18 cellular contexts compared by ENCODE assay signal in genomic region chr20:820328-820953, GRCh38. TPM values are rescaled to one million over a fixed set of nuclear protein-coding genes. Genes with fewer than 3 reads are reported as not detected.
DNase-seq lines count a peak whose midpoint lies in the region; ATAC-seq and TF ChIP-seq lines count a peak whose summit lies in the region.
"Had no signal": no experiment of that assay in that cellular context is flagged by ENCODE, and none has a peak within 500 bp of the region (broad histone marks: within the 10 kb centered on the region; RNA-seq: fewer than 3 reads in every experiment).

No MANE protein-coding gene starts in this region.

- H3K4me1 ChIP-seq in cardiac muscle cell (ENCODE audit: low read depth) (peaks cover 29% of the 10 kb centered on the region), right atrium auricular region (peaks cover 0 to 9% of the 10 kb centered on the region in 2 donors)
- H3K4me1 ChIP-seq: BE2C had no signal

- no peaks in the 10 kb centered on the region for H3K27me3 ChIP-seq in cardiac muscle cell
- H3K27me3 ChIP-seq in right atrium auricular region, result no peaks in the 10 kb centered on the region
- H3K27me3 ChIP-seq: BE2C had no signal

- ATAC-seq in activated T-helper 17 cell treated with anti-CD3 and anti-CD28 coated beads, Interleukin-2, amount 50 U/mL, for 72 hours (replicated peaks), result no peak
- ATAC-seq in natural killer cell, result no peak
- ATAC-seq: GM23338, HCT116 had no signal

- peak overlapping the region; percentile 73 for H3K27ac ChIP-seq in cardiac muscle cell
- H3K27ac ChIP-seq in right atrium auricular region, result peak overlapping the region in 1 of 2 donors; percentile 58

- in situ Hi-C loops in G401 (cut with HindIII; ENCODE audit: low sequenced_read_pairs), result no loop called here

- intact Hi-C loops in natural killer cell (cut with micrococcal nuclease), result no loop called here

- TF ChIP-seq CTCF in cardiac muscle cell (IDR thresholded peaks at IDR 0.05; ENCODE audit: low read depth, low read length) (no peak), right atrium auricular region (IDR thresholded peaks at IDR 0.05) (no peak), natural killer cell (IDR thresholded peaks at IDR 0.05) (no peak)

- peak overlapping the region; percentile 73 for H3K27ac Mint-ChIP-seq in activated T-helper 17 cell treated with anti-CD3 and anti-CD28 coated beads, Interleukin-2, amount 50 U/mL, for 72 hours
- H3K27ac Mint-ChIP-seq in natural killer cell, result peak overlapping the region; percentile 2 to 52
- H3K27ac Mint-ChIP-seq: GM23338 had no signal

- H3K9me3 Mint-ChIP-seq in activated T-helper 17 cell treated with anti-CD3 and anti-CD28 coated beads, Interleukin-2, amount 50 U/mL, for 72 hours, result no peaks in the 10 kb centered on the region
- no peaks in the 10 kb centered on the region for H3K9me3 Mint-ChIP-seq in natural killer cell

- no peaks in the 10 kb centered on the region for H3K9me3 ChIP-seq in cardiac muscle cell (ENCODE audit: low read depth)
- H3K9me3 ChIP-seq in right atrium auricular region, result no peaks in the 10 kb centered on the region
- H3K9me3 ChIP-seq: BE2C had no signal

- peaks cover 7% of the 10 kb centered on the region for H3K4me1 Mint-ChIP-seq in activated T-helper 17 cell treated with anti-CD3 and anti-CD28 coated beads, Interleukin-2, amount 50 U/mL, for 72 hours
- no peaks in the 10 kb centered on the region for H3K4me1 Mint-ChIP-seq in natural killer cell

- H3K4me3 ChIP-seq in cardiac muscle cell (no peak overlapping the region), right atrium auricular region (no peak overlapping the region)
- H3K4me3 ChIP-seq: GM23338 had no signal

- H3K36me3 ChIP-seq in cardiac muscle cell (no peaks in the 10 kb centered on the region), right atrium auricular region (no peaks in the 10 kb centered on the region)
- H3K36me3 ChIP-seq: BE2C had no signal

- H3K36me3 Mint-ChIP-seq in activated T-helper 17 cell treated with anti-CD3 and anti-CD28 coated beads, Interleukin-2, amount 50 U/mL, for 72 hours (ENCODE audit: low read depth), result no peaks in the 10 kb centered on the region
- H3K36me3 Mint-ChIP-seq in natural killer cell, result no peaks in the 10 kb centered on the region

- no peak overlapping the region for H3K4me3 Mint-ChIP-seq in activated T-helper 17 cell treated with anti-CD3 and anti-CD28 coated beads, Interleukin-2, amount 50 U/mL, for 72 hours
- H3K4me3 Mint-ChIP-seq in natural killer cell, result peak overlapping the region; percentile 8
- H3K4me3 Mint-ChIP-seq: GM23338 had no signal

- peaks cover 5% of the 10 kb centered on the region for H3K27me3 Mint-ChIP-seq in activated T-helper 17 cell treated with anti-CD3 and anti-CD28 coated beads, Interleukin-2, amount 50 U/mL, for 72 hours
- H3K27me3 Mint-ChIP-seq in natural killer cell (ENCODE audit: low read depth in 2 of 2), result peaks cover 2 to 7% of the 10 kb centered on the region in 2 donors

- no peak for DNase-seq in cardiac muscle cell (ENCODE audit: low read depth in 1 of 2, low spot score in 1 of 2)
- DNase-seq in right atrium auricular region (ENCODE audit: low spot score), result no peak
- DNase-seq in natural killer cell, result no peak
- no peak for DNase-seq in MV-4-11 (lab: John Stamatoyannopoulos, UW)
- DNase-seq in G401 (ENCODE audit: low spot score), result no peak
- DNase-seq in medulla oblongata (ENCODE audit: extremely low spot score), result no peak
- DNase-seq: BE2C, KBM-7, NCI-H1436, NCI-H2029, NCI-H2171, NCI-H446, RPMI8226, SIG-M5 had no signal

RNA-seq across cellular contexts. Expression of gene FAM110A, which starts 13.1 kb away (rescaled TPM):
- total RNA-seq in cardiac muscle cell (22.3 and 34.4 TPM in 2 replicates), right atrium auricular region (1 to 10 TPM; 5.7 to 5.8 TPM), natural killer cell (10 to 100 TPM; 25.1 to 91.0 (median 31.8) TPM)
- polyA plus RNA-seq in cardiac muscle cell, result 30.2 and 40.6 TPM in 2 replicates
- total RNA-seq in activated T-helper 17 cell treated with anti-CD3 and anti-CD28 coated beads, Interleukin-2, amount 50 U/mL, for 72 hours, result 10 to 100 TPM; 17.4 to 20.8 TPM
- total RNA-seq in G401 (2014; rRNA removed; shearing (Covaris generic)), result 8.1 and 9.5 TPM in 2 replicates

RNA-seq across cellular contexts. Expression of gene SLC52A3, which starts 52.1 kb away (rescaled TPM):
- total RNA-seq in cardiac muscle cell (0.12 TPM in 1 of 2 replicates, not detected in the other), right atrium auricular region (1 to 10 TPM; 1.3 to 2.6 TPM), natural killer cell (not detected)
- polyA plus RNA-seq in cardiac muscle cell, result not detected in 2 replicates
- not detected for total RNA-seq in activated T-helper 17 cell treated with anti-CD3 and anti-CD28 coated beads, Interleukin-2, amount 50 U/mL, for 72 hours
- total RNA-seq in G401 (2014; rRNA removed; shearing (Covaris generic)), result 0.06 TPM in 1 of 2 replicates, not detected in the other
- polyA plus RNA-seq: AG04450 had no signal
